ENCODE assay signal across 25 cellular contexts in genomic region chr6:23656826-23657225, GRCh38.
"Had no signal": no experiment of that assay in that cellular context is flagged by ENCODE, and none has a peak within 500 bp of the region (broad histone marks: within the 10 kb centered on the region; RNA-seq: fewer than 3 reads in every experiment).

No MANE protein-coding gene starts in this region.

- H3K4me3 Mint-ChIP-seq: activated CD4-positive, alpha-beta T cell treated with anti-CD3 and anti-CD28 coated beads for 36 hours; activated naive CD8-positive, alpha-beta T cell treated with anti-CD3 and anti-CD28 coated beads for 36 hours; activated T-cell treated with anti-CD3 and anti-CD28 coated beads, Interleukin-2, amount 50 U/mL, for 4 hours; central memory CD8-positive, alpha-beta T cell; effector memory CD8-positive, alpha-beta T cell; natural killer cell treated with Interleukin-12 subunit alpha and Interleukin-12 subunit beta and Interleukin-15 and Interleukin-18, amount 100 ng/mL, for 72 hours had no signal

- H3K4me3 ChIP-seq: breast epithelium, sigmoid colon, testis, vagina had no signal

- H3K36me3 Mint-ChIP-seq: activated naive CD8-positive, alpha-beta T cell treated with anti-CD3 and anti-CD28 coated beads for 36 hours; natural killer cell treated with Interleukin-12 subunit alpha and Interleukin-12 subunit beta and Interleukin-15 and Interleukin-18, amount 100 ng/mL, for 72 hours had no signal

- H3K9me3 ChIP-seq: breast epithelium, sigmoid colon, testis, vagina had no signal

- H3K4me1 ChIP-seq: breast epithelium, sigmoid colon, vagina had no signal

- H3K27me3 ChIP-seq: breast epithelium, dorsolateral prefrontal cortex, sigmoid colon, testis, vagina had no signal

- H3K27me3 Mint-ChIP-seq: activated CD4-positive, alpha-beta T cell treated with anti-CD3 and anti-CD28 coated beads for 36 hours; activated naive CD8-positive, alpha-beta T cell treated with anti-CD3 and anti-CD28 coated beads for 36 hours; central memory CD8-positive, alpha-beta T cell; effector memory CD8-positive, alpha-beta T cell; natural killer cell treated with Interleukin-12 subunit alpha and Interleukin-12 subunit beta and Interleukin-15 and Interleukin-18, amount 100 ng/mL, for 72 hours had no signal

- ATAC-seq: activated CD4-positive, alpha-beta T cell treated with anti-CD3 and anti-CD28 coated beads for 36 hours; activated T-cell treated with anti-CD3 and anti-CD28 coated beads, Interleukin-2, amount 50 U/mL, for 4 hours; effector memory CD8-positive, alpha-beta T cell; esophagus mucosa; left ventricle myocardium superior; natural killer cell treated with Interleukin-12 subunit alpha and Interleukin-12 subunit beta and Interleukin-15 and Interleukin-18, amount 100 ng/mL, for 72 hours had no signal

- DNase-seq: activated CD4-positive, alpha-beta T cell treated with anti-CD3 and anti-CD28 coated beads for 36 hours; activated CD4-positive, alpha-beta T cell treated with anti-CD3 and anti-CD28 coated beads, Interleukin-2, amount 50 U/mL, for 48 hours; activated CD8-positive, alpha-beta memory T cell treated with anti-CD3 and anti-CD28 coated beads, Interleukin-2, amount 50 U/mL, for 48 hours; activated naive CD4-positive, alpha-beta T cell; activated naive CD8-positive, alpha-beta T cell treated with anti-CD3 and anti-CD28 coated beads for 36 hours; activated T-cell treated with anti-CD3 and anti-CD28 coated beads, Interleukin-2, amount 50 U/mL, for 4 hours; dorsolateral prefrontal cortex; effector memory CD8-positive, alpha-beta T cell; foreskin melanocyte; kidney glomerular epithelial cell; left ventricle myocardium superior; mammary epithelial cell; occipital lobe; sigmoid colon; stimulated activated CD4-positive, alpha-beta T cell treated with anti-CD3 and anti-CD28 coated beads, Interleukin-4, amount 100 ng/mL, for 1 hour; stimulated activated naive CD4-positive, alpha-beta T cell; testis; trophoblast cell; WERI-Rb-1 had no signal

- H3K9me3 Mint-ChIP-seq: activated T-cell treated with anti-CD3 and anti-CD28 coated beads, Interleukin-2, amount 50 U/mL, for 4 hours; activated T-helper 2 cell treated with anti-CD3 and anti-CD28 coated beads, Interferon-gamma antibody, Interleukin-2, Interleukin-4, amounts not matched to agents 10 μg/mL and 5 μg/mL and 100 μg/mL, durations not matched to agents 14 hours and 24 hours and 36 hours had no signal

- H3K27ac Mint-ChIP-seq: activated CD4-positive, alpha-beta T cell treated with anti-CD3 and anti-CD28 coated beads for 36 hours; activated naive CD8-positive, alpha-beta T cell treated with anti-CD3 and anti-CD28 coated beads for 36 hours; activated T-helper 2 cell treated with anti-CD3 and anti-CD28 coated beads, Interferon-gamma antibody, Interleukin-2, Interleukin-4, amounts not matched to agents 10 μg/mL and 5 μg/mL and 100 μg/mL, durations not matched to agents 14 hours and 24 hours and 36 hours; effector memory CD8-positive, alpha-beta T cell; natural killer cell treated with Interleukin-12 subunit alpha and Interleukin-12 subunit beta and Interleukin-15 and Interleukin-18, amount 100 ng/mL, for 72 hours had no signal

- H3K27ac ChIP-seq: breast epithelium, sigmoid colon, testis, vagina, WERI-Rb-1 had no signal

- H3K4me1 Mint-ChIP-seq: activated CD4-positive, alpha-beta T cell treated with anti-CD3 and anti-CD28 coated beads for 36 hours; activated naive CD8-positive, alpha-beta T cell treated with anti-CD3 and anti-CD28 coated beads for 36 hours; central memory CD8-positive, alpha-beta T cell had no signal
